ENCODE assay signal across 9 cellular contexts in the genomic region with DNA sequence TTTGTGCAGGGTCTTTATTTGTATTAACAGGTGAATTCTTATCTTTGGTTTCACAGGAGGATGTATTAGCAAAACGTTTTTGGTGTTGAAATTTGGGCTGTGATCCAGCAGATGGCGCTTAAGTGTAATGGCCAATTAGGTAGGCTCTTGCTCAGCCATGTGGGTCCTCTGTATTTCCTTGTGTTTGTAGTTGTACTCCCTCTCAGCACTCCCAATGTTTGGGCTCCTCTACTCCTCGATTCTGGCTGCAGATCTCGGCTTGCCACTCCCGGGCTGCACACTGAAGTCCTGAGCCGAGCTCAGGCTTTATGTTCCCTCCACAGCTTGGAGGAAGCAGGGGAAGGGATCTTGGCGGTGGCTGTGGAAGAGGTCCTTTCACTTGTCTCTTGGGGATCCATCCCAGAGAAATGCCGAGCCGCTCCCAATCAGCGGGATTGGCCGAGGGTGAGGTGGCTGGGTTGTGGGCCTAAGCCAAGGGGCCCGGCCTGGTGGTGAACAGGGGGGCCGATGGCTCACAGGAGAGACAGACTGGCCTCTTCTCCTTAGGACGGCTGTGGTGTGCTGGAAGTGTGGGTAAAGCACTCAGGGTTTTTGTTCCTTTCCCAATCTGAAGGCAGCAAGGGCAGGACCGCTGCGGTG.
DNase-seq lines count a peak whose midpoint lies in the region; ATAC-seq and TF ChIP-seq lines count a peak whose summit lies in the region.
"Had no signal": no experiment of that assay in that cellular context is flagged by ENCODE, and none has a peak within 500 bp of the region (broad histone marks: within the 10 kb centered on the region; RNA-seq: fewer than 3 reads in every experiment).

No MANE protein-coding gene starts in this region.

- no peaks in the 10 kb centered on the region for H3K9me3 Mint-ChIP-seq in activated CD8-positive, alpha-beta memory T cell treated with anti-CD3 and anti-CD28 coated beads, Interleukin-2, amount 10 ng/mL, durations not matched to agents 7 days and 5 days (ENCODE audit: low read depth)
- no peaks in the 10 kb centered on the region for H3K9me3 Mint-ChIP-seq in activated T-helper 2 cell treated with anti-CD3 and anti-CD28 coated beads, Interferon-gamma antibody, Interleukin-2, Interleukin-4, amounts not matched to agents 10 μg/mL and 5 μg/mL and 100 μg/mL, durations not matched to agents 14 hours and 24 hours and 36 hours

- H3K36me3 ChIP-seq in HAP-1 (replicated peaks), result no peaks in the 10 kb centered on the region
- H3K36me3 ChIP-seq in kidney epithelial cell (ENCODE audit: control insufficient read depth, insufficient read depth, low read length), result no peaks in the 10 kb centered on the region

- H3K4me3 ChIP-seq in HAP-1, result no peak overlapping the region
- no peak overlapping the region for H3K4me3 ChIP-seq in kidney epithelial cell (ENCODE audit: low read depth, low read length)

- H3K27me3 ChIP-seq in HAP-1 (ENCODE audit: low read depth), result no peaks in the 10 kb centered on the region
- no peaks in the 10 kb centered on the region for H3K27me3 ChIP-seq in kidney epithelial cell (ENCODE audit: control insufficient read depth, insufficient read depth, low read length)

- CTCF ChIA-PET in activated CD8-positive, alpha-beta memory T cell treated with anti-CD3 and anti-CD28 coated beads, Interleukin-2, amount 10 ng/mL, durations not matched to agents 7 days and 5 days (lab: Charles Lee), result interaction anchor here (1.0 kb wide), 3 partner anchors 11 to 24 kb away, joined by 3 to 5 read pairs (median 3); no protein-coding TSS in a partner anchor

- peak; percentile 61 for ATAC-seq in activated CD8-positive, alpha-beta memory T cell treated with anti-CD3 and anti-CD28 coated beads, Interleukin-2, amount 10 ng/mL, durations not matched to agents 7 days and 5 days
- no peak for ATAC-seq in GM21447 (IDR thresholded peaks at IDR 0.05; ENCODE audit: unreplicated experiment)

- no peaks in the 10 kb centered on the region for H3K27me3 Mint-ChIP-seq in activated CD8-positive, alpha-beta memory T cell treated with anti-CD3 and anti-CD28 coated beads, Interleukin-2, amount 10 ng/mL, durations not matched to agents 7 days and 5 days
- H3K27me3 Mint-ChIP-seq in activated T-helper 2 cell treated with anti-CD3 and anti-CD28 coated beads, Interferon-gamma antibody, Interleukin-2, Interleukin-4, amounts not matched to agents 10 μg/mL and 5 μg/mL and 100 μg/mL, durations not matched to agents 14 hours and 24 hours and 36 hours (ENCODE audit: low read depth), result no peaks in the 10 kb centered on the region
- H3K27me3 Mint-ChIP-seq: stimulated activated naive CD8-positive, alpha-beta T cell treated with anti-CD3 and anti-CD28 coated beads, Interleukin-15, Interleukin-2, amounts not matched to agents 100 ng/mL and 50 ng/mL, for 24 hours had no signal

- DNase-seq in activated CD8-positive, alpha-beta memory T cell treated with anti-CD3 and anti-CD28 coated beads, Interleukin-2, amount 10 ng/mL, durations not matched to agents 7 days and 5 days, result peak; percentile 64
- no peak for DNase-seq in activated CD8-positive, alpha-beta memory T cell treated with anti-CD3 and anti-CD28 coated beads, Interleukin-2, amount 50 U/mL, for 48 hours
- DNase-seq in HAP-1 (ENCODE audit: low spot score in 2 of 2), result peak; percentile 73 to 77
- DNase-seq in NCI-H1417 treated with DMSO at 0.1 percent for 48 hours (lab: John Stamatoyannopoulos, UW), result peak; percentile 14
- DNase-seq in activated T-helper 2 cell treated with anti-CD3 and anti-CD28 coated beads, Interferon-gamma antibody, Interleukin-2, Interleukin-4, amounts not matched to agents 10 μg/mL and 5 μg/mL and 100 μg/mL, durations not matched to agents 14 hours and 24 hours and 36 hours (ENCODE audit: low spot score), result peak; percentile 16
- DNase-seq in kidney epithelial cell (ENCODE audit: low read depth), result peak; percentile 9
- no peak for DNase-seq in inferior parietal cortex (ENCODE audit: extremely low spot score)

- H3K27ac Mint-ChIP-seq in activated CD8-positive, alpha-beta memory T cell treated with anti-CD3 and anti-CD28 coated beads, Interleukin-2, amount 10 ng/mL, durations not matched to agents 7 days and 5 days, result no peak overlapping the region
- no peak overlapping the region for H3K27ac Mint-ChIP-seq in activated T-helper 2 cell treated with anti-CD3 and anti-CD28 coated beads, Interferon-gamma antibody, Interleukin-2, Interleukin-4, amounts not matched to agents 10 μg/mL and 5 μg/mL and 100 μg/mL, durations not matched to agents 14 hours and 24 hours and 36 hours

- in situ Hi-C loops in HAP-1 (cut with MboI; ENCODE audit: low sequenced_read_pairs), result no loop called here

- peak; percentile 67 for TF ChIP-seq CTCF in kidney epithelial cell (IDR thresholded peaks at IDR 0.05; ENCODE audit: insufficient read depth, low read length, poor library complexity, severe bottlenecking)

- no peaks in the 10 kb centered on the region for H3K36me3 Mint-ChIP-seq in activated CD8-positive, alpha-beta memory T cell treated with anti-CD3 and anti-CD28 coated beads, Interleukin-2, amount 10 ng/mL, durations not matched to agents 7 days and 5 days
- no peaks in the 10 kb centered on the region for H3K36me3 Mint-ChIP-seq in activated T-helper 2 cell treated with anti-CD3 and anti-CD28 coated beads, Interferon-gamma antibody, Interleukin-2, Interleukin-4, amounts not matched to agents 10 μg/mL and 5 μg/mL and 100 μg/mL, durations not matched to agents 14 hours and 24 hours and 36 hours (ENCODE audit: low read depth)

- peaks cover 5% of the 10 kb centered on the region for H3K4me1 Mint-ChIP-seq in activated CD8-positive, alpha-beta memory T cell treated with anti-CD3 and anti-CD28 coated beads, Interleukin-2, amount 10 ng/mL, durations not matched to agents 7 days and 5 days
- H3K4me1 Mint-ChIP-seq in activated T-helper 2 cell treated with anti-CD3 and anti-CD28 coated beads, Interferon-gamma antibody, Interleukin-2, Interleukin-4, amounts not matched to agents 10 μg/mL and 5 μg/mL and 100 μg/mL, durations not matched to agents 14 hours and 24 hours and 36 hours (ENCODE audit: low read depth), result peaks cover 4% of the 10 kb centered on the region

- no peaks in the 10 kb centered on the region for H3K9me3 ChIP-seq in HAP-1

- H3K4me3 Mint-ChIP-seq in activated CD8-positive, alpha-beta memory T cell treated with anti-CD3 and anti-CD28 coated beads, Interleukin-2, amount 10 ng/mL, durations not matched to agents 7 days and 5 days, result no peak overlapping the region
- H3K4me3 Mint-ChIP-seq in activated T-helper 2 cell treated with anti-CD3 and anti-CD28 coated beads, Interferon-gamma antibody, Interleukin-2, Interleukin-4, amounts not matched to agents 10 μg/mL and 5 μg/mL and 100 μg/mL, durations not matched to agents 14 hours and 24 hours and 36 hours (ENCODE audit: low read depth), result no peak overlapping the region
- H3K4me3 Mint-ChIP-seq: stimulated activated naive CD8-positive, alpha-beta T cell treated with anti-CD3 and anti-CD28 coated beads, Interleukin-15, Interleukin-2, amounts not matched to agents 100 ng/mL and 50 ng/mL, for 24 hours had no signal

- H3K4me1 ChIP-seq in HAP-1, result peaks cover 38% of the 10 kb centered on the region

- intact Hi-C loops in activated T-helper 2 cell treated with anti-CD3 and anti-CD28 coated beads, Interferon-gamma antibody, Interleukin-2, Interleukin-4, amounts not matched to agents 10 μg/mL and 5 μg/mL and 100 μg/mL, durations not matched to agents 14 hours and 24 hours and 36 hours (cut with micrococcal nuclease), result loop anchor here (5.0 to 10.0 kb wide), 2 partner anchors 164 to 262 kb away; no protein-coding TSS in a partner anchor

Comparison
In these comparisons a context has a peak if more than half of its experiments do, and no peak if none do; other contexts are left out.
1. DNase-seq: peak in activated CD8-positive, alpha-beta memory T cell treated with anti-CD3 and anti-CD28 coated beads, Interleukin-2, amount 10 ng/mL, durations not matched to agents 7 days and 5 days (single experiment), HAP-1 (2 of 2), NCI-H1417 treated with DMSO at 0.1 percent for 48 hours (single experiment), activated T-helper 2 cell treated with anti-CD3 and anti-CD28 coated beads, Interferon-gamma antibody, Interleukin-2, Interleukin-4, amounts not matched to agents 10 μg/mL and 5 μg/mL and 100 μg/mL, durations not matched to agents 14 hours and 24 hours and 36 hours (single experiment) and kidney epithelial cell (single experiment); none in activated CD8-positive, alpha-beta memory T cell treated with anti-CD3 and anti-CD28 coated beads, Interleukin-2, amount 50 U/mL, for 48 hours (single experiment) and inferior parietal cortex (single experiment).